Comparison of ENCODE assay signal across 25 cellular contexts in the genomic region with DNA sequence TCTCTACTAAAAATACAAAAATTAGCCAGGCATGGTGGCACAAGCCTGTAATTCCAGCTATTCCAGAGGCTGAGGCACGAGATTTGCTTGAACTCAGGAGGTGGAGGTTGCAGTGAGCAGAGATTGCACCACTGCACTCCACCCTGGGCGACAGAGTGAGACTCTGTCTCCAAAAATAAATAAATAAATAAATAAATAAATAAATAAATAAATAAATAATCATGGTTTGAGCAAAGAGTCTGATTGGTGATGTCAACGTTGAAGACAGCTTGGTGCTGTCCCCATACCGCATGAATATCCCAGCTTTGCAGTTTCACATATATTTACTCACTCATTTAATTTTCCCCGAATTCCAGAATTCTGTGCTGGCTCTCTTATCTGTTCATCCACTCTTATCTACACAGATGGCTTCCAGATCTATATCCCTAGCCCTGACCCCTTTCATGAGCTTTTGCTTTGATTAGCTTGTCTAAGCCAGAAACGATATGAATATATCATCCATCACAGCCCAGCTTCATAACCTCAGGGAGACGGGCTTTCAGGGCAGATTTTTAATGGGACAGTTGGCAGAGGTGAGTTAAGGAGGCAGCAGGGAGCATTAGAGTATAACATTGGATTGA.
"Had no signal": no experiment of that assay in that cellular context is flagged by ENCODE, and none has a peak within 500 bp of the region (broad histone marks: within the 10 kb centered on the region; RNA-seq: fewer than 3 reads in every experiment).

No MANE protein-coding gene starts in this region.

- H3K9me3 ChIP-seq: ovary, psoas muscle, right lobe of liver, sigmoid colon, stomach, thoracic aorta, thyroid gland, tibial nerve, upper lobe of left lung, vagina had no signal

- FAIRE-seq: small intestine, urothelium cell line had no signal

- H3K36me3 ChIP-seq: ovary, right lobe of liver, sigmoid colon, stomach, thoracic aorta, thyroid gland, tibial nerve, upper lobe of left lung, vagina had no signal

- ATAC-seq: natural killer cell treated with Interleukin-12 subunit alpha and Interleukin-12 subunit beta and Interleukin-15 and Interleukin-18, amount 100 ng/mL, for 72 hours; psoas muscle; right cardiac atrium; right lobe of liver; stimulated activated effector memory CD8-positive, alpha-beta T cell treated with anti-CD3 and anti-CD28 coated beads, Interleukin-12 subunit alpha, Interleukin-12 subunit beta, amount 100 ng/mL, for 72 hours; stimulated activated naive B cell treated with anti-CD40 and anti-IgM and Interleukin-4, amounts not matched to agents 10 μg/mL and 1 μg/mL and 100 μg/mL, for 72 hours had no signal

- H3K27ac ChIP-seq: ovary, parathyroid adenoma, psoas muscle, right lobe of liver, sigmoid colon, stomach, thoracic aorta, thyroid gland, tibial nerve, upper lobe of left lung, vagina had no signal

- H3K4me3 ChIP-seq: ovary, psoas muscle, right lobe of liver, sigmoid colon, stomach, thoracic aorta, thyroid gland, tibial nerve, upper lobe of left lung, vagina had no signal

- DNase-seq: nephron progenitor cell; occipital lobe; ovary; posterior cingulate gyrus; psoas muscle; right cardiac atrium; right lobe of liver; sigmoid colon; small intestine; stimulated activated CD4-positive, alpha-beta T cell treated with anti-CD3 and anti-CD28 coated beads, Interleukin-15, amount 100 ng/mL, for 24 hours; stimulated activated CD4-positive, alpha-beta T cell treated with anti-CD3 and anti-CD28 coated beads, Interleukin-2, amount 100 ng/mL, for 24 hours; stimulated activated CD4-positive, alpha-beta T cell treated with anti-CD3 and anti-CD28 coated beads, Interleukin-2, amount 100 ng/mL, for 48 hours; stimulated activated CD4-positive, alpha-beta T cell treated with anti-CD3 and anti-CD28 coated beads, Interleukin-4, amount 100 ng/mL, for 24 hours; stimulated activated naive B cell treated with anti-CD40 and anti-IgM and Interleukin-4, amounts not matched to agents 10 μg/mL and 1 μg/mL and 100 μg/mL, for 72 hours; stimulated activated naive CD4-positive, alpha-beta T cell treated with Interleukin-2 at 50 U/mL for 16 hours; stomach; thyroid gland; upper lobe of left lung had no signal

- H3K27me3 ChIP-seq: ovary, right lobe of liver, sigmoid colon, thyroid gland, upper lobe of left lung, vagina had no signal

- H3K4me1 ChIP-seq: parathyroid adenoma, psoas muscle, right lobe of liver, sigmoid colon, stomach, thyroid gland, tibial nerve, upper lobe of left lung, vagina had no signal
